23 cellular contexts compared by ENCODE assay signal in genomic region chr10:113930482-113931057, GRCh38.
"Had no signal": no experiment of that assay in that cellular context is flagged by ENCODE, and none has a peak within 500 bp of the region (broad histone marks: within the 10 kb centered on the region; RNA-seq: fewer than 3 reads in every experiment).

No MANE protein-coding gene starts in this region.

- H3K4me1 ChIP-seq: esophagus muscularis mucosa, lower lobe of right lung, psoas muscle had no signal

- H3K27me3 ChIP-seq: dorsolateral prefrontal cortex, esophagus muscularis mucosa, ovary, right lobe of liver, tibial nerve, upper lobe of left lung had no signal

- H3K36me3 ChIP-seq: esophagus muscularis mucosa, lower lobe of right lung, ovary, right lobe of liver, thoracic aorta, tibial nerve, upper lobe of left lung had no signal

- H3K9me3 ChIP-seq: esophagus muscularis mucosa, lower lobe of right lung, ovary, psoas muscle, right lobe of liver, thoracic aorta, tibial nerve, upper lobe of left lung had no signal

- H3K4me3 ChIP-seq: coronary artery, dorsolateral prefrontal cortex, esophagus muscularis mucosa, lower lobe of right lung, ovary, psoas muscle, right lobe of liver, thoracic aorta, tibial nerve, upper lobe of left lung had no signal

- H3K27ac ChIP-seq: coronary artery, dorsolateral prefrontal cortex, esophagus muscularis mucosa, lower lobe of right lung, ovary, psoas muscle, right lobe of liver, thoracic aorta, tibial nerve had no signal

- DNase-seq: dorsolateral prefrontal cortex; effector CD4-positive, alpha-beta T cell; foreskin melanocyte; immature natural killer cell; left ventricle myocardium superior; lower lobe of right lung; natural killer cell; occipital lobe; ovary; posterior cingulate gyrus; psoas muscle; right lobe of liver; small intestine; stimulated activated CD4-positive, alpha-beta T cell treated with anti-CD3 and anti-CD28 coated beads, Interleukin-15, amount 100 ng/mL, for 24 hours; stimulated activated CD4-positive, alpha-beta T cell treated with anti-CD3 and anti-CD28 coated beads, Interleukin-2, amount 100 ng/mL, for 48 hours; stimulated activated naive B cell treated with anti-CD40 and anti-IgM and Interleukin-4, amounts not matched to agents 10 μg/mL and 1 μg/mL and 100 μg/mL, for 72 hours; upper lobe of left lung had no signal

- FAIRE-seq: keratinocyte, small intestine, urothelium cell line had no signal
